In the genomic region with DNA sequence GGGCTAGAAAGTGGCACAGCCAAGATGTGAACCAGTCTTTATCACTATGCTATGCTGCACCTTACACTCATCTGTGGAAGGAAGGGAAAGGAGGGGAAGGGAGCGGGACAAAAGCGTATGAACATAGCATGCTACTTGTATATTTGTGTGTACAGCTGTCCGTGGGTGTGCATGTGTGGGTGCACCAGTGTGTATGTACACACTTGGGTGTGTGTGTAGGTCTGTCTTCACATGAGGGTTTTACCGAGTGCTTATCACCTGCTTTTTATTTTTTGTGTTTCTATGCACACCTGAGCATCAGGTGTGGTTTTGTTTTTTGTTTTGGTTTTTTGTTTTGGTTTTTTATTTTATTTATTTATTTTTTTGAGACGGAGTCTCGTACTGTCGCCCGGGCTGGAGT, we compare ENCODE assay signal across 25 cellular contexts.
"Had no signal": no experiment of that assay in that cellular context is flagged by ENCODE, and none has a peak within 500 bp of the region (broad histone marks: within the 10 kb centered on the region; RNA-seq: fewer than 3 reads in every experiment).

No MANE protein-coding gene starts in this region.

- H3K4me2 ChIP-seq: neural progenitor cell had no signal

- ATAC-seq: natural killer cell; pancreas; right cardiac atrium; stimulated activated effector memory CD8-positive, alpha-beta T cell treated with anti-CD3 and anti-CD28 coated beads, Interleukin-12 subunit alpha, Interleukin-12 subunit beta, amount 100 ng/mL, for 72 hours had no signal

- H3K4me1 ChIP-seq: left ventricle myocardium inferior, pancreas, prostate gland, sigmoid colon, spleen, suprapubic skin, tibial artery, uterus had no signal

- H3K27ac ChIP-seq: left ventricle myocardium inferior, neural progenitor cell, pancreas, prostate gland, sigmoid colon, spleen, suprapubic skin, thoracic aorta, tibial artery, uterus had no signal

- H3K9me3 ChIP-seq: left ventricle myocardium inferior, pancreas, prostate gland, sigmoid colon, spleen, suprapubic skin, thoracic aorta, tibial artery, uterus had no signal

- H3K36me3 ChIP-seq: left ventricle myocardium inferior, neural progenitor cell, pancreas, prostate gland, sigmoid colon, spleen, suprapubic skin, thoracic aorta, tibial artery, uterus had no signal

- H2AFZ ChIP-seq: neural progenitor cell had no signal

- H3K4me3 ChIP-seq: left ventricle myocardium inferior, lung, neural progenitor cell, pancreas, prostate gland, sigmoid colon, spleen, suprapubic skin, thoracic aorta, tibial artery, uterus had no signal

- H3K9ac ChIP-seq: neural progenitor cell had no signal

- DNase-seq: hypothalamus; immature natural killer cell; left ventricle myocardium inferior; mesendoderm; naive B cell; natural killer cell; nephron progenitor cell; pancreas; posterior cingulate gyrus; retina; right cardiac atrium; sigmoid colon; small intestine; spleen; stimulated activated CD4-positive, alpha-beta T cell treated with anti-CD3 and anti-CD28 coated beads, Interleukin-4, amount 100 ng/mL, for 24 hours; stimulated activated naive CD4-positive, alpha-beta T cell; tibial artery; trophoblast cell; uterus had no signal

- H3K27me3 ChIP-seq: pancreas had no signal
